ENCODE assay signal across 38 cellular contexts in the genomic region with DNA sequence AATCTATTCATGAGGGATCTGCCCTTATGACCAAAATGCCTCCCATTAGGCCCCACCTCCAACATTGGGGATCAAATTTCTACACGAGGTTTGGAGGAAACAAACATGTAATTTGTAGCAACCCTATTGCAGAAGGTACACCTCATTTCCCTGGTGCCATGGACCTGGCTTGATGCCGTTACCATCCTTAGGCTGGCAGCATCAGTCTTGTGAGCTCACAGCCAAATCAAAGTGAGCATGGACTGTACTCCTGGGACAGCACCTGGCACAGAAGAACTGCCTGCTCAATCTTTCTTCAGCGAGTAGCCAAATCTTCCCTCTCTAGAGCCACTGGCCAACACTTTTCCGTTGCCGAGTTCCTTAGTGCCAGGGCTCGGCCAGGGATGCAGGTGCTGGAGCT. TPM values are rescaled to one million over a fixed set of nuclear protein-coding genes. Genes with fewer than 3 reads are reported as not detected.
"Had no signal": no experiment of that assay in that cellular context is flagged by ENCODE, and none has a peak within 500 bp of the region (broad histone marks: within the 10 kb centered on the region; RNA-seq: fewer than 3 reads in every experiment).

No MANE protein-coding gene starts in this region.

- H3K36me3 ChIP-seq: ascending aorta, MG63, Peyer's patch had no signal

- H3K27ac Mint-ChIP-seq: activated CD4-positive, alpha-beta memory T cell treated with anti-CD3 and anti-CD28 coated beads, Interleukin-2, amount 10 ng/mL, durations not matched to agents 7 days and 5 days; activated CD8-positive, alpha-beta memory T cell treated with anti-CD3 and anti-CD28 coated beads, Interleukin-2, amount 10 ng/mL, durations not matched to agents 7 days and 5 days; activated naive CD4-positive, alpha-beta T cell treated with anti-CD3 and anti-CD28 coated beads, Interleukin-2, amount 50 U/mL, for 24 hours; activated naive CD8-positive, alpha-beta T cell treated with anti-CD3 and anti-CD28 coated beads, Interleukin-2, amount 10 ng/mL, durations not matched to agents 7 days and 5 days; activated T-cell treated with anti-CD3 and anti-CD28 coated beads, Interleukin-2, amount 50 U/mL, for 72 hours; activated T-helper 17 cell treated with anti-CD3 and anti-CD28 coated beads, Interleukin-2, amount 50 U/mL, for 72 hours had no signal

- H3K36me3 Mint-ChIP-seq: activated CD8-positive, alpha-beta memory T cell treated with anti-CD3 and anti-CD28 coated beads, Interleukin-2, amount 10 ng/mL, durations not matched to agents 7 days and 5 days; activated naive CD4-positive, alpha-beta T cell treated with anti-CD3 and anti-CD28 coated beads, Interleukin-2, amount 50 U/mL, for 24 hours; activated naive CD8-positive, alpha-beta T cell treated with anti-CD3 and anti-CD28 coated beads, Interleukin-2, amount 10 ng/mL, durations not matched to agents 7 days and 5 days had no signal

- H3K4me3 ChIP-seq: ascending aorta, MG63, Peyer's patch had no signal

- ATAC-seq: activated CD8-positive, alpha-beta memory T cell treated with anti-CD3 and anti-CD28 coated beads, Interleukin-2, amount 10 ng/mL, durations not matched to agents 7 days and 5 days; activated T-cell treated with anti-CD3 and anti-CD28 coated beads, Interleukin-2, amount 50 U/mL, for 72 hours; activated T-helper 17 cell treated with anti-CD3 and anti-CD28 coated beads, Interleukin-2, amount 50 U/mL, for 72 hours; PC-3; Right ventricle myocardium inferior had no signal

- H3K9me3 ChIP-seq: ascending aorta, MG63, Peyer's patch had no signal

- DNase-seq: activated CD4-positive, alpha-beta memory T cell treated with anti-CD3 and anti-CD28 coated beads, Interleukin-2, amount 10 ng/mL, durations not matched to agents 7 days and 5 days; activated CD4-positive, alpha-beta T cell treated with anti-CD3 and anti-CD28 coated beads for 1 hour; activated CD4-positive, alpha-beta T cell treated with anti-CD3 and anti-CD28 coated beads for 48 hours; activated CD4-positive, CD25-positive, alpha-beta regulatory T cell; activated CD8-positive, alpha-beta memory T cell treated with anti-CD3 and anti-CD28 coated beads for 24 hours; activated CD8-positive, alpha-beta memory T cell treated with anti-CD3 and anti-CD28 coated beads, Interleukin-2, amount 10 ng/mL, durations not matched to agents 7 days and 5 days; activated CD8-positive, alpha-beta memory T cell treated with anti-CD3 and anti-CD28 coated beads, Interleukin-2, amount 50 U/mL, for 48 hours; activated gamma-delta T cell; activated naive CD4-positive, alpha-beta T cell treated with Interleukin-2 at 50 U/mL for 16 hours; activated naive CD8-positive, alpha-beta T cell treated with anti-CD3 and anti-CD28 coated beads, Interleukin-2, amount 10 ng/mL, durations not matched to agents 7 days and 5 days; activated T-cell treated with anti-CD3 and anti-CD28 coated beads, Interleukin-2, amount 50 U/mL, for 72 hours; amygdala; caudate nucleus; Kasumi-1; KG1; NCI-H1048; NCI-H1105 treated with DMSO at 0.1 percent for 48 hours; NCI-H1436; NCI-H1694; NCI-H1930; NCI-H2081 treated with DMSO at 0.1 percent for 48 hours; NCI-H226; NCI-H446 treated with DMSO at 0.1 percent for 48 hours; NCI-H524; NK-92 treated with Interleukin-12 subunit alpha and Interleukin-12 subunit beta, amount 100 ng/mL, for 24 hours; PC-3; Peyer's patch; RPMI8226; SW 1271; T-helper 1 cell; T-helper 2 cell; T-helper 9 cell had no signal

- H3K4me1 Mint-ChIP-seq: activated CD4-positive, alpha-beta memory T cell treated with anti-CD3 and anti-CD28 coated beads, Interleukin-2, amount 10 ng/mL, durations not matched to agents 7 days and 5 days; activated CD8-positive, alpha-beta memory T cell treated with anti-CD3 and anti-CD28 coated beads, Interleukin-2, amount 10 ng/mL, durations not matched to agents 7 days and 5 days; activated naive CD4-positive, alpha-beta T cell treated with anti-CD3 and anti-CD28 coated beads, Interleukin-2, amount 50 U/mL, for 24 hours; activated naive CD8-positive, alpha-beta T cell treated with anti-CD3 and anti-CD28 coated beads, Interleukin-2, amount 10 ng/mL, durations not matched to agents 7 days and 5 days; activated T-helper 17 cell treated with anti-CD3 and anti-CD28 coated beads, Interleukin-2, amount 50 U/mL, for 72 hours had no signal

- H3K27me3 ChIP-seq: ascending aorta, MG63, Peyer's patch had no signal

- H3K4me3 Mint-ChIP-seq: activated CD4-positive, alpha-beta memory T cell treated with anti-CD3 and anti-CD28 coated beads, Interleukin-2, amount 10 ng/mL, durations not matched to agents 7 days and 5 days; activated CD8-positive, alpha-beta memory T cell treated with anti-CD3 and anti-CD28 coated beads, Interleukin-2, amount 10 ng/mL, durations not matched to agents 7 days and 5 days; activated naive CD4-positive, alpha-beta T cell treated with anti-CD3 and anti-CD28 coated beads, Interleukin-2, amount 50 U/mL, for 24 hours; activated naive CD8-positive, alpha-beta T cell treated with anti-CD3 and anti-CD28 coated beads, Interleukin-2, amount 10 ng/mL, durations not matched to agents 7 days and 5 days; activated T-cell treated with anti-CD3 and anti-CD28 coated beads, Interleukin-2, amount 50 U/mL, for 72 hours; activated T-helper 17 cell treated with anti-CD3 and anti-CD28 coated beads, Interleukin-2, amount 50 U/mL, for 72 hours had no signal

- H3K27ac ChIP-seq: ascending aorta, Peyer's patch, VCaP had no signal

- H3K9me3 Mint-ChIP-seq: activated CD4-positive, alpha-beta memory T cell treated with anti-CD3 and anti-CD28 coated beads, Interleukin-2, amount 10 ng/mL, durations not matched to agents 7 days and 5 days; activated naive CD4-positive, alpha-beta T cell treated with anti-CD3 and anti-CD28 coated beads, Interleukin-2, amount 50 U/mL, for 24 hours; activated naive CD8-positive, alpha-beta T cell treated with anti-CD3 and anti-CD28 coated beads, Interleukin-2, amount 10 ng/mL, durations not matched to agents 7 days and 5 days; activated T-cell treated with anti-CD3 and anti-CD28 coated beads, Interleukin-2, amount 50 U/mL, for 72 hours; activated T-helper 17 cell treated with anti-CD3 and anti-CD28 coated beads, Interleukin-2, amount 50 U/mL, for 72 hours had no signal

- H3K4me1 ChIP-seq: Peyer's patch had no signal

RNA-seq across cellular contexts. Expression of a gene that starts 6.6 kb away (rescaled TPM):
- total RNA-seq: activated CD4-positive, alpha-beta memory T cell treated with anti-CD3 and anti-CD28 coated beads, Interleukin-2, amount 10 ng/mL, durations not matched to agents 7 days and 5 days; activated CD8-positive, alpha-beta memory T cell treated with anti-CD3 and anti-CD28 coated beads, Interleukin-2, amount 10 ng/mL, durations not matched to agents 7 days and 5 days; activated naive CD8-positive, alpha-beta T cell treated with anti-CD3 and anti-CD28 coated beads, Interleukin-2, amount 10 ng/mL, durations not matched to agents 7 days and 5 days; activated T-cell treated with anti-CD3 and anti-CD28 coated beads, Interleukin-2, amount 50 U/mL, for 72 hours; activated T-helper 17 cell treated with anti-CD3 and anti-CD28 coated beads, Interleukin-2, amount 50 U/mL, for 72 hours; ascending aorta; PC-3; Peyer's patch; Right ventricle myocardium inferior had no signal
